31 cellular contexts compared by ENCODE assay signal in genomic region chr5:156762656-156763055, GRCh38.
"Had no signal": no experiment of that assay in that cellular context is flagged by ENCODE, and none has a peak within 500 bp of the region (broad histone marks: within the 10 kb centered on the region; RNA-seq: fewer than 3 reads in every experiment).

No MANE protein-coding gene starts in this region.

- ATAC-seq: naive thymus-derived CD8-positive, alpha-beta T cell; natural killer cell treated with Interleukin-12 subunit alpha and Interleukin-12 subunit beta and Interleukin-15 and Interleukin-18, amount 100 ng/mL, for 72 hours; psoas muscle; right cardiac atrium; right lobe of liver; stimulated activated memory B cell treated with anti-CD40 and anti-IgM and Interleukin-4, amounts not matched to agents 10 μg/mL and 1 μg/mL and 100 μg/mL, for 72 hours; stimulated activated naive CD8-positive, alpha-beta T cell treated with anti-CD3 and anti-CD28 coated beads, Interleukin-15, amount 100 ng/mL, for 72 hours; stimulated activated naive CD8-positive, alpha-beta T cell treated with anti-CD3 and anti-CD28 coated beads, Interleukin-15, Interleukin-2, amounts not matched to agents 100 U/mL and 50 U/mL, for 24 hours; upper lobe of right lung had no signal

- H3K9ac ChIP-seq: parathyroid adenoma had no signal

- H2AFZ ChIP-seq: parathyroid adenoma had no signal

- H3K9me3 Mint-ChIP-seq: naive thymus-derived CD8-positive, alpha-beta T cell; natural killer cell treated with Interleukin-12 subunit alpha and Interleukin-12 subunit beta and Interleukin-15 and Interleukin-18, amount 100 ng/mL, for 72 hours; nephron progenitor cell; neural crest cell; stimulated activated memory B cell treated with anti-CD40 and anti-IgM and Interleukin-4, amounts not matched to agents 10 μg/mL and 1 μg/mL and 100 μg/mL, for 72 hours; stimulated activated naive CD8-positive, alpha-beta T cell treated with anti-CD3 and anti-CD28 coated beads, Interleukin-15, amount 100 ng/mL, for 72 hours; type B pancreatic cell had no signal

- H3K27me3 ChIP-seq: neutrophil, ovary, right lobe of liver, sigmoid colon, suprapubic skin, testis, tibial artery, transverse colon, upper lobe of right lung, uterus had no signal

- H3K79me2 ChIP-seq: parathyroid adenoma had no signal

- H3K4me1 ChIP-seq: parathyroid adenoma, psoas muscle, right lobe of liver, sigmoid colon, suprapubic skin, testis, tibial artery, transverse colon, upper lobe of right lung, uterus had no signal

- DNase-seq: naive thymus-derived CD8-positive, alpha-beta T cell; nephron progenitor cell; nucleus accumbens; ovary; posterior cingulate gyrus; psoas muscle; right cardiac atrium; right lobe of liver; sigmoid colon; small intestine; stimulated activated CD4-positive, alpha-beta T cell treated with anti-CD3 and anti-CD28 coated beads, Interleukin-15, amount 100 ng/mL, for 24 hours; stimulated activated CD4-positive, alpha-beta T cell treated with anti-CD3 and anti-CD28 coated beads, Interleukin-2, amount 100 ng/mL, for 24 hours; stimulated activated CD4-positive, alpha-beta T cell treated with anti-CD3 and anti-CD28 coated beads, Interleukin-2, amount 100 ng/mL, for 48 hours; stimulated activated CD4-positive, alpha-beta T cell treated with anti-CD3 and anti-CD28 coated beads, Interleukin-4, amount 100 ng/mL, for 24 hours; stimulated activated naive CD4-positive, alpha-beta T cell; stimulated activated naive CD8-positive, alpha-beta T cell treated with anti-CD3 and anti-CD28 coated beads, Interleukin-15, amount 100 ng/mL, for 72 hours; stimulated activated naive CD8-positive, alpha-beta T cell treated with anti-CD3 and anti-CD28 coated beads, Interleukin-15, Interleukin-2, amounts not matched to agents 100 U/mL and 50 U/mL, for 24 hours; substantia nigra; testis; tibial artery; transverse colon; upper lobe of right lung; uterus had no signal

- H3K4me1 Mint-ChIP-seq: naive thymus-derived CD8-positive, alpha-beta T cell; nephron progenitor cell; stimulated activated memory B cell treated with anti-CD40 and anti-IgM and Interleukin-4, amounts not matched to agents 10 μg/mL and 1 μg/mL and 100 μg/mL, for 72 hours had no signal

- H3K9me3 ChIP-seq: neutrophil, ovary, psoas muscle, right lobe of liver, sigmoid colon, testis, tibial artery, transverse colon, upper lobe of right lung, uterus had no signal

- H3K36me3 ChIP-seq: neutrophil, ovary, right lobe of liver, suprapubic skin, upper lobe of right lung, uterus had no signal

- H3K36me3 Mint-ChIP-seq: naive thymus-derived CD8-positive, alpha-beta T cell; natural killer cell treated with Interleukin-12 subunit alpha and Interleukin-12 subunit beta and Interleukin-15 and Interleukin-18, amount 100 ng/mL, for 72 hours; stimulated activated memory B cell treated with anti-CD40 and anti-IgM and Interleukin-4, amounts not matched to agents 10 μg/mL and 1 μg/mL and 100 μg/mL, for 72 hours; type B pancreatic cell had no signal

- H3K4me3 ChIP-seq: ovary, psoas muscle, right lobe of liver, sigmoid colon, suprapubic skin, testis, tibial artery, transverse colon, upper lobe of right lung, uterus had no signal

- H3K27ac ChIP-seq: neutrophil, ovary, parathyroid adenoma, psoas muscle, right lobe of liver, sigmoid colon, suprapubic skin, testis, tibial artery, transverse colon, upper lobe of right lung, uterus had no signal

- H3K27me3 Mint-ChIP-seq: progenitor cell of endocrine pancreas, type B pancreatic cell had no signal

- H3K27ac Mint-ChIP-seq: naive thymus-derived CD8-positive, alpha-beta T cell; nephron progenitor cell; progenitor cell of endocrine pancreas; stimulated activated memory B cell treated with anti-CD40 and anti-IgM and Interleukin-4, amounts not matched to agents 10 μg/mL and 1 μg/mL and 100 μg/mL, for 72 hours; type B pancreatic cell had no signal

- H3K4me3 Mint-ChIP-seq: naive thymus-derived CD8-positive, alpha-beta T cell; natural killer cell treated with Interleukin-12 subunit alpha and Interleukin-12 subunit beta and Interleukin-15 and Interleukin-18, amount 100 ng/mL, for 72 hours; nephron progenitor cell; neural crest cell; stimulated activated memory B cell treated with anti-CD40 and anti-IgM and Interleukin-4, amounts not matched to agents 10 μg/mL and 1 μg/mL and 100 μg/mL, for 72 hours; stimulated activated naive CD8-positive, alpha-beta T cell treated with anti-CD3 and anti-CD28 coated beads, Interleukin-15, amount 100 ng/mL, for 72 hours; type B pancreatic cell had no signal
